In genomic region chr14:103880334-103880985, GRCh38 we compare ENCODE assay signal across 8 cellular contexts. TPM values are rescaled to one million over a fixed set of nuclear protein-coding genes. Genes with fewer than 3 reads are reported as not detected.
DNase-seq lines count a peak whose midpoint lies in the region; ATAC-seq and TF ChIP-seq lines count a peak whose summit lies in the region.

No MANE protein-coding gene starts in this region.

- ATAC-seq in naive thymus-derived CD8-positive, alpha-beta T cell, result peak; percentile 92 to 94
- ATAC-seq in GM21786 (IDR thresholded peaks at IDR 0.05; ENCODE audit: unreplicated experiment), result no peak

- POLR2A ChIA-PET in naive thymus-derived CD8-positive, alpha-beta T cell (lab: Charles Lee), result interaction anchor here (0.6 to 1.4 kb wide), 7 partner anchors 8 to 33 kb away, joined by 3 to 4 read pairs (median 3); no protein-coding TSS in a partner anchor

- peak overlapping the region; percentile 60 for H3K4me3 Mint-ChIP-seq in T-helper 2 cell treated with Interferon-gamma antibody and Interleukin-4, amounts not matched to agents 5 μg/mL and 100 μg/mL, for 36 hours
- peak overlapping the region; percentile 72 to 85 (median 79) for H3K4me3 Mint-ChIP-seq in naive thymus-derived CD8-positive, alpha-beta T cell

- no peaks in the 10 kb centered on the region for H3K36me3 Mint-ChIP-seq in T-helper 2 cell treated with Interferon-gamma antibody and Interleukin-4, amounts not matched to agents 5 μg/mL and 100 μg/mL, for 36 hours (ENCODE audit: low read depth)
- no peaks in the 10 kb centered on the region for H3K36me3 Mint-ChIP-seq in naive thymus-derived CD8-positive, alpha-beta T cell

- no peak overlapping the region for H3K27ac Mint-ChIP-seq in T-helper 2 cell treated with Interferon-gamma antibody and Interleukin-4, amounts not matched to agents 5 μg/mL and 100 μg/mL, for 36 hours
- peak overlapping the region in 6 of 10 donors; percentile 20 to 80 (median 66) for H3K27ac Mint-ChIP-seq in naive thymus-derived CD8-positive, alpha-beta T cell

- peaks cover 9% of the 10 kb centered on the region for H3K4me1 Mint-ChIP-seq in T-helper 2 cell treated with Interferon-gamma antibody and Interleukin-4, amounts not matched to agents 5 μg/mL and 100 μg/mL, for 36 hours (ENCODE audit: low read depth)
- H3K4me1 Mint-ChIP-seq in naive thymus-derived CD8-positive, alpha-beta T cell, result peaks cover 7 to 27% (median 21%) of the 10 kb centered on the region in 4 donors

- DNase-seq in activated CD8-positive, alpha-beta memory T cell treated with anti-CD3 and anti-CD28 coated beads for 24 hours, result peak; percentile 64
- no peak for DNase-seq in activated CD8-positive, alpha-beta memory T cell treated with anti-CD3 and anti-CD28 coated beads, Interleukin-2, amount 50 U/mL, for 4 hours
- no peak for DNase-seq in T-helper 2 cell treated with Interferon-gamma antibody and Interleukin-4, amounts not matched to agents 5 μg/mL and 100 μg/mL, for 36 hours (ENCODE audit: low spot score)
- DNase-seq in epithelial cell of proximal tubule (ENCODE audit: low read depth), result no peak
- DNase-seq in naive thymus-derived CD8-positive, alpha-beta T cell, result peak; percentile 27 to 79 (median 50)
- no peak for DNase-seq in stimulated activated CD4-positive, alpha-beta T cell treated with anti-CD3 and anti-CD28 coated beads, Interleukin-12 subunit alpha, Interleukin-12 subunit beta, amount 100 ng/mL, for 4 hours
- no peak for DNase-seq in NCI-H345 (lab: John Stamatoyannopoulos, UW)

- TF ChIP-seq CTCF in epithelial cell of proximal tubule (conservative IDR thresholded peaks at IDR 0.05; ENCODE audit: low read depth, low read length), result no peak

- peak overlapping the region; percentile 49 for H3K4me3 ChIP-seq in epithelial cell of proximal tubule (ENCODE audit: low read depth, low read length)

- H3K9me3 Mint-ChIP-seq in T-helper 2 cell treated with Interferon-gamma antibody and Interleukin-4, amounts not matched to agents 5 μg/mL and 100 μg/mL, for 36 hours, result no peaks in the 10 kb centered on the region
- no peaks in the 10 kb centered on the region for H3K9me3 Mint-ChIP-seq in naive thymus-derived CD8-positive, alpha-beta T cell

- no peaks in the 10 kb centered on the region for H3K27me3 Mint-ChIP-seq in T-helper 2 cell treated with Interferon-gamma antibody and Interleukin-4, amounts not matched to agents 5 μg/mL and 100 μg/mL, for 36 hours (ENCODE audit: low read depth)
- no peaks in the 10 kb centered on the region for H3K27me3 Mint-ChIP-seq in naive thymus-derived CD8-positive, alpha-beta T cell

RNA-seq across cellular contexts. Expression of gene PPP1R13B, which starts 33.1 kb away (rescaled TPM):
- total RNA-seq in epithelial cell of proximal tubule, result 6.4 and 11.1 TPM in 2 replicates
- 10 to 100 TPM; 38.0 to 40.3 TPM for total RNA-seq in naive thymus-derived CD8-positive, alpha-beta T cell
- 1 to 10 TPM; 2.5 to 6.8 (median 4.1) TPM for polyA plus RNA-seq in naive thymus-derived CD8-positive, alpha-beta T cell

RNA-seq across cellular contexts. Expression of gene TDRD9, which starts 47.8 kb away (rescaled TPM):
- total RNA-seq in epithelial cell of proximal tubule, result 0.29 and 2.7 TPM in 2 replicates
- 1 to 10 TPM in 1 of 2 experiments, under 1 TPM in 1; 0.22 to 1.1 TPM for total RNA-seq in naive thymus-derived CD8-positive, alpha-beta T cell
- polyA plus RNA-seq in naive thymus-derived CD8-positive, alpha-beta T cell, result under 1 TPM; 0.57 to 0.77 (median 0.74) TPM

Comparison
In these comparisons a context has a peak if more than half of its experiments do, and no peak if none do; other contexts are left out.
1. DNase-seq: peak in activated CD8-positive, alpha-beta memory T cell treated with anti-CD3 and anti-CD28 coated beads for 24 hours (single experiment) and naive thymus-derived CD8-positive, alpha-beta T cell (10 of 10); none in activated CD8-positive, alpha-beta memory T cell treated with anti-CD3 and anti-CD28 coated beads, Interleukin-2, amount 50 U/mL, for 4 hours (single experiment), T-helper 2 cell treated with Interferon-gamma antibody and Interleukin-4, amounts not matched to agents 5 μg/mL and 100 μg/mL, for 36 hours (single experiment), epithelial cell of proximal tubule (single experiment), stimulated activated CD4-positive, alpha-beta T cell treated with anti-CD3 and anti-CD28 coated beads, Interleukin-12 subunit alpha, Interleukin-12 subunit beta, amount 100 ng/mL, for 4 hours (single experiment) and NCI-H345 (single experiment).